In genomic region chr7:41415473-41416207, GRCh38 we compare ENCODE assay signal across 24 cellular contexts.
DNase-seq lines count a peak whose midpoint lies in the region; ATAC-seq and TF ChIP-seq lines count a peak whose summit lies in the region.
"Had no signal": no experiment of that assay in that cellular context is flagged by ENCODE, and none has a peak within 500 bp of the region (broad histone marks: within the 10 kb centered on the region; RNA-seq: fewer than 3 reads in every experiment).

No MANE protein-coding gene starts in this region.

- CTCF ChIA-PET in MCF 10A (lab: Yijun Ruan, JAX) = interaction anchor here (0.6 to 0.7 kb wide), 2 partner anchors 58 to 142 kb away, joined by 3 read pairs; no protein-coding TSS in a partner anchor
- CTCF ChIA-PET in CD8-positive, alpha-beta T cell (lab: Charles Lee) = interaction anchor here (1.0 kb wide), 1 partner anchor 11 kb away, joined by 3 read pairs; no protein-coding TSS in a partner anchor

- no peaks in the 10 kb centered on the region for H3K9me2 ChIP-seq in Karpas-422 (replicated peaks; ENCODE audit: insufficient read depth, low read length)

- ATAC-seq in CD8-positive, alpha-beta T cell = no peak
- ATAC-seq in HG02759 (IDR thresholded peaks at IDR 0.05; ENCODE audit: unreplicated experiment) = no peak
- ATAC-seq: GM12878, K562 had no signal

- H3K27ac ChIP-seq in breast epithelium (no peak overlapping the region), liver (ENCODE audit: low read depth in 1 of 2, low read length in 2 of 2) (peak overlapping the region; percentile 72 to 78), Karpas-422 (ENCODE audit: low read length) (no peak overlapping the region)
- no peak overlapping the region for H3K27ac ChIP-seq in CD8-positive, alpha-beta T cell (ENCODE audit: low read depth, low read length)
- H3K27ac ChIP-seq: 22Rv1; BLaER1 treated with 17β-estradiol and CSF1 and Interleukin-3, amounts not matched to agents 10 nM and 100 nM; RWPE1 had no signal

- peak; percentile 71 to 77 for TF ChIP-seq RAD21 in liver (IDR thresholded peaks at IDR 0.05)

- BruUV-seq in MCF 10A (replicated peaks; lab: Mats Ljungman, UMichigan) = no TSS peak

- H4K20me1 ChIP-seq in Karpas-422 (ENCODE audit: insufficient read depth, low read depth, low read length) = no peaks in the 10 kb centered on the region
- H4K20me1 ChIP-seq: BLaER1 treated with 17β-estradiol and CSF1 and Interleukin-3, amounts not matched to agents 10 nM and 100 nM had no signal

- H3K27me3 ChIP-seq in breast epithelium = no peaks in the 10 kb centered on the region
- no peaks in the 10 kb centered on the region for H3K27me3 ChIP-seq in liver (ENCODE audit: control insufficient read depth in 4 of 4, insufficient read depth in 4 of 4, low read length in 3 of 4)
- H3K27me3 ChIP-seq in Karpas-422 (ENCODE audit: low read length) = no peaks in the 10 kb centered on the region
- no peaks in the 10 kb centered on the region for H3K27me3 ChIP-seq in CD8-positive, alpha-beta T cell (ENCODE audit: insufficient read depth, low read length)
- H3K27me3 ChIP-seq: BLaER1 treated with 17β-estradiol and CSF1 and Interleukin-3, amounts not matched to agents 10 nM and 100 nM had no signal

- TF ChIP-seq CTCF in MCF 10A (IDR thresholded peaks at IDR 0.05; ENCODE audit: unreplicated experiment) (no peak), breast epithelium (IDR thresholded peaks at IDR 0.05) (no peak), fibroblast of villous mesenchyme (IDR thresholded peaks at IDR 0.05; ENCODE audit: insufficient read depth, low read depth, low read length) (no peak), liver (IDR thresholded peaks at IDR 0.05; ENCODE audit: low read depth, low read length, missing input control) (no peak)
- no peak for TF ChIP-seq CTCF in CD8-positive, alpha-beta T cell (IDR thresholded peaks at IDR 0.05)

- intact Hi-C loops in MCF 10A (cut with micrococcal nuclease) = no loop called here
- intact Hi-C loops in breast epithelium (cut with DNase I; ENCODE audit: low total_unique reads) = no loop called here
- intact Hi-C loops in CD8-positive, alpha-beta T cell (cut with DNase I, micrococcal nuclease) = no loop called here

- no peaks in the 10 kb centered on the region for H3K27me3 Mint-ChIP-seq in MCF 10A (ENCODE audit: insufficient read depth, unreplicated experiment)
- no peaks in the 10 kb centered on the region for H3K27me3 Mint-ChIP-seq in CD8-positive, alpha-beta T cell (ENCODE audit: low read depth)
- H3K27me3 Mint-ChIP-seq: CD4-positive, alpha-beta memory T cell had no signal

- H2AFZ ChIP-seq in Karpas-422 (ENCODE audit: low read length) = no peak overlapping the region

- TF ChIP-seq POLR2A in breast epithelium (IDR thresholded peaks at IDR 0.05) = no peak

- H3K9me3 Mint-ChIP-seq in MCF 10A (ENCODE audit: unreplicated experiment) = peaks cover 7% of the 10 kb centered on the region
- H3K9me3 Mint-ChIP-seq in CD8-positive, alpha-beta T cell = peaks cover 9% of the 10 kb centered on the region

- H3K36me3 ChIP-seq in breast epithelium (no peaks in the 10 kb centered on the region), liver (ENCODE audit: control insufficient read depth in 4 of 4, insufficient read depth in 3 of 4, low read depth in 1 of 4, low read length in 3 of 4) (no peaks in the 10 kb centered on the region), Karpas-422 (ENCODE audit: insufficient read depth, low read length) (no peaks in the 10 kb centered on the region)
- no peaks in the 10 kb centered on the region for H3K36me3 ChIP-seq in CD8-positive, alpha-beta T cell (ENCODE audit: insufficient read depth, low read length)
- H3K36me3 ChIP-seq: BLaER1 treated with 17β-estradiol and CSF1 and Interleukin-3, amounts not matched to agents 10 nM and 100 nM had no signal

- H3K4me3 Mint-ChIP-seq in MCF 10A (ENCODE audit: unreplicated experiment) = no peak overlapping the region
- no peak overlapping the region for H3K4me3 Mint-ChIP-seq in CD8-positive, alpha-beta T cell
- H3K4me3 Mint-ChIP-seq: CD4-positive, alpha-beta memory T cell had no signal

- no peaks in the 10 kb centered on the region for H3K9me3 ChIP-seq in breast epithelium
- no peaks in the 10 kb centered on the region for H3K9me3 ChIP-seq in liver (ENCODE audit: control insufficient read depth in 4 of 4, low read length in 3 of 4)
- H3K9me3 ChIP-seq in Karpas-422 (ENCODE audit: low read length) = no peaks in the 10 kb centered on the region
- H3K9me3 ChIP-seq in CD8-positive, alpha-beta T cell (ENCODE audit: low read length) = no peaks in the 10 kb centered on the region

- POLR2A ChIA-PET in MCF 10A (lab: Yijun Ruan, JAX) = interaction anchor here (0.6 to 1.2 kb wide), 3 partner anchors 10 to 254 kb away, joined by 3 to 5 read pairs (median 3); no protein-coding TSS in a partner anchor
- POLR2A ChIA-PET in CD8-positive, alpha-beta T cell (lab: Charles Lee) = no interaction called here

- H3K27ac Mint-ChIP-seq in MCF 10A (ENCODE audit: low read depth, unreplicated experiment) = peak overlapping the region; percentile 70
- no peak overlapping the region for H3K27ac Mint-ChIP-seq in CD8-positive, alpha-beta T cell
- H3K27ac Mint-ChIP-seq: CD4-positive, alpha-beta memory T cell had no signal

- no peak overlapping the region for H3K9ac ChIP-seq in liver (ENCODE audit: low read depth in 1 of 2, low read length in 2 of 2)
- H3K9ac ChIP-seq in Karpas-422 (ENCODE audit: low read length) = no peak overlapping the region
- H3K9ac ChIP-seq: BLaER1 treated with 17β-estradiol and CSF1 and Interleukin-3, amounts not matched to agents 10 nM and 100 nM had no signal

- H3K4me1 Mint-ChIP-seq in MCF 10A (ENCODE audit: insufficient read depth, unreplicated experiment) = peaks cover 5% of the 10 kb centered on the region
- no peaks in the 10 kb centered on the region for H3K4me1 Mint-ChIP-seq in CD8-positive, alpha-beta T cell (ENCODE audit: low read depth)
- H3K4me1 Mint-ChIP-seq: CD4-positive, alpha-beta memory T cell had no signal

- no peak overlapping the region for H3K4me2 ChIP-seq in Karpas-422 (ENCODE audit: low read depth, low read length, poor library complexity, severe bottlenecking)
- H3K4me2 ChIP-seq: BLaER1 treated with 17β-estradiol and CSF1 and Interleukin-3, amounts not matched to agents 10 nM and 100 nM had no signal

- 36% methylated on average over 5 of the region's 5 CpGs for WGBS in liver

- H3K4me1 ChIP-seq in breast epithelium = no peaks in the 10 kb centered on the region
- peaks cover 3 to 42% (median 20%) of the 10 kb centered on the region in 4 donors for H3K4me1 ChIP-seq in liver (ENCODE audit: control insufficient read depth in 4 of 4, insufficient read depth in 4 of 4, low read length in 3 of 4)
- no peaks in the 10 kb centered on the region for H3K4me1 ChIP-seq in Karpas-422 (ENCODE audit: low read length)
- no peaks in the 10 kb centered on the region for H3K4me1 ChIP-seq in CD8-positive, alpha-beta T cell (ENCODE audit: insufficient read depth, low read length)
- H3K4me1 ChIP-seq: BLaER1 treated with 17β-estradiol and CSF1 and Interleukin-3, amounts not matched to agents 10 nM and 100 nM had no signal

- H3K36me3 Mint-ChIP-seq in MCF 10A (ENCODE audit: insufficient read depth, unreplicated experiment) = no peaks in the 10 kb centered on the region
- no peaks in the 10 kb centered on the region for H3K36me3 Mint-ChIP-seq in CD8-positive, alpha-beta T cell
- H3K36me3 Mint-ChIP-seq: CD4-positive, alpha-beta memory T cell had no signal

- no peak for DNase-seq in MCF 10A (ENCODE audit: unreplicated experiment)
- DNase-seq in breast epithelium (ENCODE audit: low spot score in 2 of 2) = no peak
- peak; percentile 51 for DNase-seq in fibroblast of villous mesenchyme (ENCODE audit: low read depth)
- no peak for DNase-seq in Karpas-422
- no peak for DNase-seq in CD8-positive, alpha-beta T cell
- no peak for DNase-seq in NCI-H2081 treated with DMSO at 0.1 percent for 48 hours (lab: John Stamatoyannopoulos, UW)
- DNase-seq: ACHN; CD4-positive, alpha-beta memory T cell; DND-41; NCI-H1092; NCI-H1436; NCI-H1930; NCI-H226; NCI-H510A treated with DMSO at 0.1 percent for 48 hours; NCI-H774; NK-92 treated with Interleukin-12 subunit alpha and Interleukin-12 subunit beta, amount 100 ng/mL, for 24 hours; SIG-M5 had no signal

- no peaks in the 10 kb centered on the region for H3K79me2 ChIP-seq in Karpas-422 (ENCODE audit: low read length)

- H3K4me3 ChIP-seq in breast epithelium (no peak overlapping the region), fibroblast of villous mesenchyme (ENCODE audit: low read depth, low read length) (no peak overlapping the region), liver (ENCODE audit: low read depth in 1 of 3, low read length in 3 of 3) (no peak overlapping the region), Karpas-422 (ENCODE audit: low read length) (no peak overlapping the region)
- no peak overlapping the region for H3K4me3 ChIP-seq in CD8-positive, alpha-beta T cell (ENCODE audit: low read depth, low read length)
- H3K4me3 ChIP-seq: BLaER1 treated with 17β-estradiol and CSF1 and Interleukin-3, amounts not matched to agents 10 nM and 100 nM; GM12878; K562 had no signal

TF ChIP-seq in liver, 16 proteins besides CTCF, POLR2A, EP300 and RAD21 (continues in another document):
- TF ChIP-seq TAF1 (conservative IDR thresholded peaks at IDR 0.05) (peak; percentile 8), ATF3 (IDR thresholded peaks at IDR 0.05) (peak; percentile 95), EGR1 (IDR thresholded peaks at IDR 0.05; ENCODE audit: low read depth in 2 of 2) (peak; percentile 81 to 98), FOXA1 (IDR thresholded peaks at IDR 0.05) (peak; percentile 95), MAX (IDR thresholded peaks at IDR 0.05) (peak; percentile 100), JUND (IDR thresholded peaks at IDR 0.05) (peak; percentile 86 to 93), FOXA2 (IDR thresholded peaks at IDR 0.05) (peak; percentile 96), RXRA (IDR thresholded peaks at IDR 0.05) (peak; percentile 92 to 98), SP1 (IDR thresholded peaks at IDR 0.05) (peak; percentile 96), HNF4G (IDR thresholded peaks at IDR 0.05) (peak; percentile 94)

Comparison
In these comparisons a context has a peak if more than half of its experiments do, and no peak if none do; other contexts are left out.
1. H3K27ac ChIP-seq: peak in liver (2 of 2); none in breast epithelium (0 of 2), Karpas-422 (single experiment) and CD8-positive, alpha-beta T cell (single experiment).